10 cellular contexts compared by ENCODE assay signal in genomic region chr4:13988347-13989265, GRCh38.
A peak's percentile ranks its signal among the peaks of the same experiment; 100 is the strongest.
DNase-seq lines count a peak whose midpoint lies in the region; ATAC-seq lines count a peak whose summit lies in the region.
"Had no signal": no experiment of that assay in that cellular context is flagged by ENCODE, and none has a peak within 500 bp of the region (broad histone marks: within the 10 kb centered on the region; RNA-seq: fewer than 3 reads in every experiment).

No MANE protein-coding gene starts in this region.

- no peaks in the 10 kb centered on the region for H3K27me3 Mint-ChIP-seq in T-helper 2 cell treated with Interferon-gamma antibody and Interleukin-4, amounts not matched to agents 5 μg/mL and 100 μg/mL, for 36 hours (ENCODE audit: low read depth)
- H3K27me3 Mint-ChIP-seq in immature natural killer cell (ENCODE audit: low read depth in 3 of 3) = no peaks in the 10 kb centered on the region
- H3K27me3 Mint-ChIP-seq: T-cell had no signal

- H3K27me3 ChIP-seq in adipocyte (replicated peaks; ENCODE audit: control insufficient read depth, insufficient read depth, low read length) = no peaks in the 10 kb centered on the region

- peak; percentile 41 for DNase-seq in G401 (ENCODE audit: low spot score)
- peak; percentile 94 for DNase-seq in adipocyte (ENCODE audit: low read depth)
- DNase-seq in globus pallidus (ENCODE audit: low spot score) = peak; percentile 26
- peak; percentile 94 for DNase-seq in renal cortical epithelial cell (ENCODE audit: low read depth)
- DNase-seq in T-helper 2 cell treated with Interferon-gamma antibody and Interleukin-4, amounts not matched to agents 5 μg/mL and 100 μg/mL, for 36 hours (ENCODE audit: low spot score) = no peak
- no peak for DNase-seq in effector CD8-positive, alpha-beta T cell (lab: John Stamatoyannopoulos, UW)
- DNase-seq in immature natural killer cell = no peak
- DNase-seq: NCI-H187, T-cell had no signal

- peak overlapping the region; percentile 69 for H3K9ac ChIP-seq in adipocyte (ENCODE audit: low read length)

- H3K4me3 Mint-ChIP-seq in T-helper 2 cell treated with Interferon-gamma antibody and Interleukin-4, amounts not matched to agents 5 μg/mL and 100 μg/mL, for 36 hours = no peak overlapping the region
- no peak overlapping the region for H3K4me3 Mint-ChIP-seq in immature natural killer cell
- H3K4me3 Mint-ChIP-seq: T-cell had no signal

- H3K4me3 ChIP-seq in adipocyte (ENCODE audit: low read length) = peak overlapping the region; percentile 55

- H3K36me3 Mint-ChIP-seq in T-helper 2 cell treated with Interferon-gamma antibody and Interleukin-4, amounts not matched to agents 5 μg/mL and 100 μg/mL, for 36 hours (ENCODE audit: low read depth) = no peaks in the 10 kb centered on the region
- no peaks in the 10 kb centered on the region for H3K36me3 Mint-ChIP-seq in immature natural killer cell
- H3K36me3 Mint-ChIP-seq: T-cell had no signal

- H3K27ac Mint-ChIP-seq in T-helper 2 cell treated with Interferon-gamma antibody and Interleukin-4, amounts not matched to agents 5 μg/mL and 100 μg/mL, for 36 hours = no peak overlapping the region
- no peak overlapping the region for H3K27ac Mint-ChIP-seq in immature natural killer cell
- H3K27ac Mint-ChIP-seq: T-cell had no signal

- no peaks in the 10 kb centered on the region for H3K9me3 ChIP-seq in adipocyte (ENCODE audit: control insufficient read depth, low read length)

- no peaks in the 10 kb centered on the region for H3K9me3 Mint-ChIP-seq in T-helper 2 cell treated with Interferon-gamma antibody and Interleukin-4, amounts not matched to agents 5 μg/mL and 100 μg/mL, for 36 hours
- peaks cover 0 to 12% (median under 1%) of the 10 kb centered on the region in 6 donors for H3K9me3 Mint-ChIP-seq in immature natural killer cell

- H3K4me1 Mint-ChIP-seq in T-helper 2 cell treated with Interferon-gamma antibody and Interleukin-4, amounts not matched to agents 5 μg/mL and 100 μg/mL, for 36 hours (ENCODE audit: low read depth) = no peaks in the 10 kb centered on the region
- H3K4me1 Mint-ChIP-seq in immature natural killer cell = no peaks in the 10 kb centered on the region
- H3K4me1 Mint-ChIP-seq: T-cell had no signal

- no peak for ATAC-seq in GM18502 (IDR thresholded peaks at IDR 0.05; ENCODE audit: poor library complexity, unreplicated experiment)
- ATAC-seq: T-cell had no signal

- in situ Hi-C loops in G401 (cut with HindIII; ENCODE audit: low sequenced_read_pairs) = no loop called here

- no peaks in the 10 kb centered on the region for H3K36me3 ChIP-seq in adipocyte (ENCODE audit: control insufficient read depth, insufficient read depth, low read length, severe bottlenecking)

- peaks cover 79% of the 10 kb centered on the region for H3K4me1 ChIP-seq in adipocyte (ENCODE audit: control insufficient read depth, insufficient read depth, low read length)

Comparison
In these comparisons a context has a peak if more than half of its experiments do, and no peak if none do; other contexts are left out.
1. DNase-seq: peak in G401 (single experiment), adipocyte (single experiment), globus pallidus (single experiment) and renal cortical epithelial cell (single experiment); none in T-helper 2 cell treated with Interferon-gamma antibody and Interleukin-4, amounts not matched to agents 5 μg/mL and 100 μg/mL, for 36 hours (single experiment), effector CD8-positive, alpha-beta T cell (single experiment) and immature natural killer cell (0 of 3).